In the genomic region with DNA sequence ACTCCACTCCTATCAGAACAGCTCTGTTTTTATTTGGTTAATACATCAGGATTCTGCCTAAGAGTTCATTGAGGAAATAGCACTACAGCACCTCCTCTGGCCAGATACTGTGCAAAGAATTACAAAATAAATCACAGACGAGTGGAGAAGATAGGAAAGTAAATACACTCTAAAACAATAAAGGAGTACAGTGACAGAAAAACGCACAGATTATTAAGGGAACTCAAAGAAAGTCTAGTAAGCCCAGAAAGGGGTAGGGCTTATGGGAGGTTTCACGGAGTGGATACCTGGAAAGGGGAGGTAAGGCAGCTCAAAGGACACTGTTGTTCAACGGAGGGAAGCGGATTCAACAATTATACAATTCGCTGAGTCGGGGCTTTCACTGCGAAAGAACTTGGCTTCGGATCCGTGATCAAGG, we compare ENCODE assay signal across 1 cellular context.
TF ChIP-seq lines count a peak whose summit lies in the region.

No MANE protein-coding gene starts in this region.

TF ChIP-seq in HepG2, 621 proteins besides CTCF, POLR2A, EP300 and RAD21:
- TF ChIP-seq, protein P1, sequence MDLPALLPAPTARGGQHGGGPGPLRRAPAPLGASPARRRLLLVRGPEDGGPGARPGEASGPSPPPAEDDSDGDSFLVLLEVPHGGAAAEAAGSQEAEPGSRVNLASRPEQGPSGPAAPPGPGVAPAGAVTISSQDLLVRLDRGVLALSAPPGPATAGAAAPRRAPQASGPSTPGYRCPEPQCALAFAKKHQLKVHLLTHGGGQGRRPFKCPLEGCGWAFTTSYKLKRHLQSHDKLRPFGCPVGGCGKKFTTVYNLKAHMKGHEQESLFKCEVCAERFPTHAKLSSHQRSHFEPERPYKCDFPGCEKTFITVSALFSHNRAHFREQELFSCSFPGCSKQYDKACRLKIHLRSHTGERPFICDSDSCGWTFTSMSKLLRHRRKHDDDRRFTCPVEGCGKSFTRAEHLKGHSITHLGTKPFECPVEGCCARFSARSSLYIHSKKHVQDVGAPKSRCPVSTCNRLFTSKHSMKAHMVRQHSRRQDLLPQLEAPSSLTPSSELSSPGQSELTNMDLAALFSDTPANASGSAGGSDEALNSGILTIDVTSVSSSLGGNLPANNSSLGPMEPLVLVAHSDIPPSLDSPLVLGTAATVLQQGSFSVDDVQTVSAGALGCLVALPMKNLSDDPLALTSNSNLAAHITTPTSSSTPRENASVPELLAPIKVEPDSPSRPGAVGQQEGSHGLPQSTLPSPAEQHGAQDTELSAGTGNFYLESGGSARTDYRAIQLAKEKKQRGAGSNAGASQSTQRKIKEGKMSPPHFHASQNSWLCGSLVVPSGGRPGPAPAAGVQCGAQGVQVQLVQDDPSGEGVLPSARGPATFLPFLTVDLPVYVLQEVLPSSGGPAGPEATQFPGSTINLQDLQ (CRISPR knock-in tag; IDR thresholded peaks at IDR 0.05) = no peak
- TF ChIP-seq RXRB (CRISPR knock-in tag; IDR thresholded peaks at IDR 0.05; ENCODE audit: borderline replicate concordance) = no peak
- TF ChIP-seq ZNF614 (CRISPR knock-in tag; IDR thresholded peaks at IDR 0.05; ENCODE audit: borderline replicate concordance) = no peak
- peak; percentile 71 for TF ChIP-seq MAFF (IDR thresholded peaks at IDR 0.05; ENCODE audit: low read depth, low read length)
- peak; percentile 53 to 79 for TF ChIP-seq MAFK (conservative IDR thresholded peaks at IDR 0.05 in 1 of 2, IDR thresholded peaks at IDR 0.05 in 1 of 2; ENCODE audit: low read length in 2 of 2)
- TF ChIP-seq, protein P2, sequence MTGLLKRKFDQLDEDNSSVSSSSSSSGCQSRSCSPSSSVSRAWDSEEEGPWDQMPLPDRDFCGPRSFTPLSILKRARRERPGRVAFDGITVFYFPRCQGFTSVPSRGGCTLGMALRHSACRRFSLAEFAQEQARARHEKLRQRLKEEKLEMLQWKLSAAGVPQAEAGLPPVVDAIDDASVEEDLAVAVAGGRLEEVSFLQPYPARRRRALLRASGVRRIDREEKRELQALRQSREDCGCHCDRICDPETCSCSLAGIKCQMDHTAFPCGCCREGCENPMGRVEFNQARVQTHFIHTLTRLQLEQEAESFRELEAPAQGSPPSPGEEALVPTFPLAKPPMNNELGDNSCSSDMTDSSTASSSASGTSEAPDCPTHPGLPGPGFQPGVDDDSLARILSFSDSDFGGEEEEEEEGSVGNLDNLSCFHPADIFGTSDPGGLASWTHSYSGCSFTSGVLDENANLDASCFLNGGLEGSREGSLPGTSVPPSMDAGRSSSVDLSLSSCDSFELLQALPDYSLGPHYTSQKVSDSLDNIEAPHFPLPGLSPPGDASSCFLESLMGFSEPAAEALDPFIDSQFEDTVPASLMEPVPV (CRISPR knock-in tag; IDR thresholded peaks at IDR 0.05) = no peak
